Comparison of ENCODE assay signal across 25 cellular contexts in genomic region chr1:213484758-213485157, GRCh38.
"Had no signal": no experiment of that assay in that cellular context is flagged by ENCODE, and none has a peak within 500 bp of the region (broad histone marks: within the 10 kb centered on the region; RNA-seq: fewer than 3 reads in every experiment).

No MANE protein-coding gene starts in this region.

- H3K27ac ChIP-seq: stomach, suprapubic skin, testis, thoracic aorta, thyroid gland, tibial artery, tibial nerve, transverse colon, upper lobe of left lung, upper lobe of right lung, uterus, vagina had no signal

- H3K4me1 ChIP-seq: stomach, suprapubic skin, testis, thyroid gland, tibial artery, tibial nerve, transverse colon, upper lobe of left lung, upper lobe of right lung, uterus, vagina had no signal

- H3K27me3 ChIP-seq: stomach, suprapubic skin, testis, thyroid gland, tibial artery, tibial nerve, transverse colon, upper lobe of left lung, upper lobe of right lung, uterus, vagina had no signal

- H3K36me3 ChIP-seq: stomach, suprapubic skin, thoracic aorta, thyroid gland, tibial artery, tibial nerve, transverse colon, upper lobe of left lung, upper lobe of right lung, uterus, vagina had no signal

- H3K4me3 ChIP-seq: stomach, suprapubic skin, testis, thoracic aorta, thyroid gland, tibial artery, tibial nerve, transverse colon, upper lobe of left lung, upper lobe of right lung, uterus, vagina had no signal

- ATAC-seq: stimulated activated effector memory CD8-positive, alpha-beta T cell treated with anti-CD3 and anti-CD28 coated beads, Interleukin-12 subunit alpha, Interleukin-12 subunit beta, amount 100 ng/mL, for 72 hours; stimulated activated memory B cell treated with anti-CD40 and anti-IgM and Interleukin-4, amounts not matched to agents 10 μg/mL and 1 μg/mL and 100 μg/mL, for 72 hours; stimulated activated naive B cell treated with anti-CD40 and anti-IgM and Interleukin-4, amounts not matched to agents 10 μg/mL and 1 μg/mL and 100 μg/mL, for 72 hours; upper lobe of right lung had no signal

- H3K9me3 ChIP-seq: stomach, suprapubic skin, testis, thoracic aorta, thyroid gland, tibial artery, tibial nerve, transverse colon, upper lobe of left lung, upper lobe of right lung, uterus, vagina had no signal

- DNase-seq: stimulated activated CD4-positive, alpha-beta T cell treated with anti-CD3 and anti-CD28 coated beads, Interleukin-2, amount 100 ng/mL, for 48 hours; stimulated activated CD4-positive, alpha-beta T cell treated with anti-CD3 and anti-CD28 coated beads, Interleukin-4, amount 100 ng/mL, for 1 hour; stimulated activated CD4-positive, alpha-beta T cell treated with anti-CD3 and anti-CD28 coated beads, Interleukin-4, amount 100 ng/mL, for 24 hours; stimulated activated CD4-positive, alpha-beta T cell treated with anti-CD3 and anti-CD28 coated beads, Interleukin-4, amount 100 ng/mL, for 4 hours; stimulated activated CD8-positive, alpha-beta memory T cell treated with anti-CD3 and anti-CD28 coated beads, Interleukin-4, amount 100 ng/mL, for 48 hours; stimulated activated naive B cell treated with anti-CD40 and anti-IgM and Interleukin-4, amounts not matched to agents 10 μg/mL and 1 μg/mL and 100 μg/mL, for 72 hours; stimulated activated naive CD4-positive, alpha-beta T cell; stimulated activated naive CD4-positive, alpha-beta T cell treated with Interleukin-2 at 50 U/mL for 16 hours; stimulated activated naive CD8-positive, alpha-beta T cell treated with anti-CD3 and anti-CD28 coated beads, Interleukin-15, amount 100 ng/mL, for 72 hours; stimulated activated naive CD8-positive, alpha-beta T cell treated with anti-CD3 and anti-CD28 coated beads, Interleukin-15, Interleukin-2, amounts not matched to agents 100 U/mL and 50 U/mL, for 24 hours; stomach; substantia nigra; testis; thyroid gland; tibial artery; transverse colon; upper lobe of left lung; upper lobe of right lung; uterus had no signal
